8 cellular contexts compared by ENCODE assay signal in the genomic region with DNA sequence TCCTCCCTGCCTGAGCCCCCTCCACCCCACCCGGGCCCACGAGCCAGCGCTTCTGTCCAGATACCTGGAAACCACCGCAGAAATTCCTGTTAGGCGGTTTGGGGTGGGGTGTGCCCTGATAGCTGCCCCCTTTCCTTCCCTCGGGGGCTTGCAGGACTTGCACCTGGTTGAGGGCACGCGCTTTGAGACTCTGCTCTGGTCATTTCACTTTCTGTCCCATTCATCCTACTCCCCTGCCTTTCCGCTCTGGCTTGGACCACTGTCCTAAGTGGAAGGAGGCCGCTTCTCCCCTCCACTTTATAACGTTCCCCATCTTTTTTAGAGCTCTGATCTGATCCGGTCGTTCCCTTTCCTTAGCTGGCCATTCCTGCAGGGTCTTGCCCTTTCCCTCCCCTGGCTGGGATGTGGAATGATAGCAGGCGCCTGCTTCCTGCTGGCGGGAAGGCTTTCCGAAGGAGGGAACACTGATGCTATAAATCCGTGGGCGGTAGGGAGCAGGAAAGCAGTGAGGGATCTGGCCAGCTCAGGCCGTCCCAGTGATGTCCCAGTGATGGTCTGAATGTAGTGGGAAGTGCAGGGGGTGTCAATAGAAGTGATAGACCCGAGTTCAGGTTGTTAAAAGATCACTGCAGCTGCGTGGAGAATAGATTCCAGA. TPM values are rescaled to one million over a fixed set of nuclear protein-coding genes. Genes with fewer than 3 reads are reported as not detected.
DNase-seq lines count a peak whose midpoint lies in the region; ATAC-seq and TF ChIP-seq lines count a peak whose summit lies in the region.

No MANE protein-coding gene starts in this region.

- H3K27me3 ChIP-seq in AG04450 (ENCODE audit: control insufficient read depth, insufficient read depth, low read length) (no peaks in the 10 kb centered on the region), foreskin keratinocyte (no peaks in the 10 kb centered on the region)

- TF ChIP-seq CTCF in AG04450 (IDR thresholded peaks at IDR 0.05; ENCODE audit: low read depth, low read length) (peak; percentile 16; the same call in 1 of the 2 replicates), HFFc6 (IDR thresholded peaks at IDR 0.05) (no peak), brain (conservative IDR thresholded peaks at IDR 0.05) (no peak), foreskin keratinocyte (conservative IDR thresholded peaks at IDR 0.05) (no peak)

- H3K36me3 Mint-ChIP-seq in HFFc6 (ENCODE audit: low read depth): peaks cover 31% of the 10 kb centered on the region
- peaks cover 35% of the 10 kb centered on the region for H3K36me3 Mint-ChIP-seq in brain

- H3K4me3 ChIP-seq in AG04450 (ENCODE audit: low read depth, low read length) (peak overlapping the region; percentile 68), mesodermal cell (ENCODE audit: extremely low read depth, insufficient read depth, low read length, poor library complexity, severe bottlenecking) (peak overlapping the region; percentile 52)

- CTCF ChIA-PET in AG04450 (lab: Charles Lee): interaction anchor here (0.7 kb wide), 1 partner anchor 416 kb away, joined by 3 read pairs; no protein-coding TSS in a partner anchor

- ATAC-seq in foreskin keratinocyte: no peak
- ATAC-seq in GM18498 (IDR thresholded peaks at IDR 0.05; ENCODE audit: unreplicated experiment): no peak

- peaks cover 18% of the 10 kb centered on the region for H3K4me1 ChIP-seq in mesodermal cell (ENCODE audit: control insufficient read depth, insufficient read depth, low read length, poor library complexity, severe bottlenecking)
- no peaks in the 10 kb centered on the region for H3K4me1 ChIP-seq in foreskin keratinocyte

- peaks cover 46% of the 10 kb centered on the region for H3K36me3 ChIP-seq in mesodermal cell (ENCODE audit: control insufficient read depth, insufficient read depth, low read length)

- H3K4me1 Mint-ChIP-seq in HFFc6 (ENCODE audit: low read depth) (peaks cover 31% of the 10 kb centered on the region), brain (peaks cover 40% of the 10 kb centered on the region)

- 27 to 29% methylated on average over 11 to 12 of the region's 21 CpGs for WGBS in mesodermal cell (ENCODE audit: insufficient coverage in 2 of 2), 2 experiments

- H3K9me3 ChIP-seq in AG04450 (ENCODE audit: control insufficient read depth, insufficient read depth, low read length): peaks cover 16% of the 10 kb centered on the region
- peaks cover 18% of the 10 kb centered on the region for H3K9me3 ChIP-seq in mesodermal cell (ENCODE audit: control insufficient read depth, low read length)

- H3K27ac ChIP-seq in AG04450 (ENCODE audit: low read depth, low read length) (no peak overlapping the region), mesodermal cell (ENCODE audit: low read depth, low read length, severe bottlenecking) (no peak overlapping the region), foreskin keratinocyte (no peak overlapping the region)

- peak overlapping the region; percentile 46; the same call in 1 of the 2 replicates for H3K27ac Mint-ChIP-seq in HFFc6
- H3K27ac Mint-ChIP-seq in brain: peak overlapping the region; percentile 17 to 97 (median 68)

- POLR2A ChIA-PET in AG04450 (lab: Yijun Ruan, JAX): interaction anchor here (0.7 kb wide), 1 partner anchor 470 kb away, joined by 6 read pairs; no protein-coding TSS in a partner anchor

- H3K9me3 Mint-ChIP-seq in HFFc6 (peaks cover 27% of the 10 kb centered on the region), brain (peaks cover 4 to 24% (median 12%) of the 10 kb centered on the region in 5 experiments)

- H3K27me3 Mint-ChIP-seq in HFFc6 (ENCODE audit: insufficient read depth): no peaks in the 10 kb centered on the region; the same call in 1 of the 2 replicates
- H3K27me3 Mint-ChIP-seq in brain: peaks cover 2% of the 10 kb centered on the region

- DNase-seq in AG04450 (ENCODE audit: low read depth, low spot score) (no peak), HFFc6 (no peak), foreskin keratinocyte (no peak), NCI-H526 (lab: John Stamatoyannopoulos, UW) (no peak), HK-2 (ENCODE audit: unreplicated experiment) (no peak)

- H3K4me3 Mint-ChIP-seq in HFFc6: peak overlapping the region; percentile 87
- H3K4me3 Mint-ChIP-seq in brain: peak overlapping the region; percentile 85 to 90 (median 86)

RNA-seq across cellular contexts. Expression of a gene that starts 0.9 kb away (rescaled TPM):
- polyA plus RNA-seq in AG04450 (2011; rRNA removed) (16.1 and 17.8 TPM in 2 replicates), brain (ENCODE audit: insufficient read depth, low read depth, low replicate concordance) (174 TPM), foreskin keratinocyte (15.0 and 25.2 TPM in 2 replicates)
- polyA minus RNA-seq in AG04450 (2011; rRNA and poly(A)+ RNA removed): 19.2 and 24.0 TPM in 2 replicates
- total RNA-seq in HFFc6 (2021; fragmentation: NEBNext Ultra II Directional; extraction: Animal tissue kit (Norgen Biotek cat#: 25700)): 10 to 100 TPM; 15.5 to 22.7 (median 17.1) TPM
- polyA plus RNA-seq in mesodermal cell (2013, experiment 1 of 2): 10.0 TPM
- polyA plus RNA-seq in mesodermal cell (2013, experiment 2 of 2): 10.9 TPM
- total RNA-seq in foreskin keratinocyte: 13.9 and 21.7 TPM in 2 replicates

RNA-seq across cellular contexts. Expression of a gene that starts 1.4 kb away (rescaled TPM):
- polyA plus RNA-seq in AG04450 (2011; rRNA removed) (12.6 and 16.9 TPM in 2 replicates), brain (ENCODE audit: insufficient read depth, low read depth, low replicate concordance) (17.7 TPM), foreskin keratinocyte (22.6 and 26.3 TPM in 2 replicates)
- polyA minus RNA-seq in AG04450 (2011; rRNA and poly(A)+ RNA removed): 23.0 and 24.0 TPM in 2 replicates
- 10 to 100 TPM; 25.4 to 33.0 (median 27.5) TPM for total RNA-seq in HFFc6 (2021; fragmentation: NEBNext Ultra II Directional; extraction: Animal tissue kit (Norgen Biotek cat#: 25700))
- polyA plus RNA-seq in mesodermal cell (2013, experiment 1 of 2): 33.1 TPM
- polyA plus RNA-seq in mesodermal cell (2013, experiment 2 of 2): 25.3 TPM
- total RNA-seq in foreskin keratinocyte: 40.4 and 42.4 TPM in 2 replicates
